16 cellular contexts compared by ENCODE assay signal in genomic region chr15:36903922-36904479, GRCh38.
DNase-seq lines count a peak whose midpoint lies in the region; ATAC-seq, FAIRE-seq and TF ChIP-seq lines count a peak whose summit lies in the region.
"Had no signal": no experiment of that assay in that cellular context is flagged by ENCODE, and none has a peak within 500 bp of the region (broad histone marks: within the 10 kb centered on the region; RNA-seq: fewer than 3 reads in every experiment).

No MANE protein-coding gene starts in this region.

- TF ChIP-seq CTCF in astrocyte (IDR thresholded peaks at IDR 0.05; ENCODE audit: insufficient read depth, low read depth, low read length) = no peak
- TF ChIP-seq CTCF in mesothelial cell of epicardium (IDR thresholded peaks at IDR 0.05; ENCODE audit: unreplicated experiment) = no peak

- H3K4me3 Mint-ChIP-seq in astrocyte (ENCODE audit: unreplicated experiment) (no peak overlapping the region), mesothelial cell of epicardium (peak overlapping the region; percentile 32)
- H3K4me3 Mint-ChIP-seq in activated CD4-positive, alpha-beta T cell treated with anti-CD3 and anti-CD28 coated beads for 36 hours = no peak overlapping the region
- H3K4me3 Mint-ChIP-seq: activated CD4-positive, alpha-beta memory T cell treated with anti-CD3 and anti-CD28 coated beads for 36 hours had no signal

- peak; percentile 10 for DNase-seq in COLO668 (lab: John Stamatoyannopoulos, UW; ENCODE audit: unreplicated experiment)
- no peak for DNase-seq in HEK293T (ENCODE audit: extremely low spot score)
- DNase-seq in astrocyte (ENCODE audit: low read depth) = peak; percentile 49
- DNase-seq in mesothelial cell of epicardium (ENCODE audit: low spot score in 2 of 2, unreplicated experiment in 2 of 2) = no peak
- DNase-seq in activated CD4-positive, alpha-beta T cell treated with anti-CD3 and anti-CD28 coated beads for 36 hours = no peak
- DNase-seq in NCI-H1930 (lab: John Stamatoyannopoulos, UW) = no peak
- DNase-seq: activated CD4-positive, alpha-beta memory T cell treated with anti-CD3 and anti-CD28 coated beads for 36 hours; DND-41; NCI-H1436; NK-92 treated with Interleukin-12 subunit alpha and Interleukin-12 subunit beta, amount 100 ng/mL, for 24 hours; stimulated activated CD4-positive, alpha-beta T cell treated with anti-CD3 and anti-CD28 coated beads, Interleukin-2, amount 100 ng/mL, for 48 hours; upper lobe of left lung had no signal

- H3K27ac ChIP-seq in astrocyte (ENCODE audit: low read depth, low read length) = no peak overlapping the region
- H3K27ac ChIP-seq: SJSA1, upper lobe of left lung had no signal

- FAIRE-seq in astrocyte (lab: Jason Lieb, UNC) = no peak

- no peaks in the 10 kb centered on the region for H3K9me3 Mint-ChIP-seq in astrocyte (ENCODE audit: unreplicated experiment)
- no peaks in the 10 kb centered on the region for H3K9me3 Mint-ChIP-seq in mesothelial cell of epicardium
- H3K9me3 Mint-ChIP-seq in activated CD4-positive, alpha-beta T cell treated with anti-CD3 and anti-CD28 coated beads for 36 hours (ENCODE audit: low read depth) = no peaks in the 10 kb centered on the region
- H3K9me3 Mint-ChIP-seq: activated CD4-positive, alpha-beta memory T cell treated with anti-CD3 and anti-CD28 coated beads for 36 hours had no signal

- CTCF ChIA-PET in HEK293T (lab: Yijun Ruan, JAX) = no interaction called here
- CTCF ChIA-PET in activated CD4-positive, alpha-beta T cell treated with anti-CD3 and anti-CD28 coated beads for 36 hours (lab: Charles Lee) = interaction anchor here (1.2 kb wide), 1 partner anchor 13 kb away, joined by 3 read pairs; no protein-coding TSS in a partner anchor

- H3K36me3 ChIP-seq in astrocyte (ENCODE audit: insufficient read depth, low read length) = no peaks in the 10 kb centered on the region
- H3K36me3 ChIP-seq: gastroesophageal sphincter, SJSA1, upper lobe of left lung had no signal

- H3K4me3 ChIP-seq in astrocyte (ENCODE audit: insufficient read depth, low read depth, low read length) = no peak overlapping the region
- H3K4me3 ChIP-seq: gastroesophageal sphincter, SJSA1, upper lobe of left lung had no signal

- H3K27ac Mint-ChIP-seq in astrocyte (ENCODE audit: unreplicated experiment) (no peak overlapping the region), mesothelial cell of epicardium (no peak overlapping the region)
- no peak overlapping the region for H3K27ac Mint-ChIP-seq in activated CD4-positive, alpha-beta T cell treated with anti-CD3 and anti-CD28 coated beads for 36 hours
- H3K27ac Mint-ChIP-seq: activated CD4-positive, alpha-beta memory T cell treated with anti-CD3 and anti-CD28 coated beads for 36 hours had no signal

- H3K36me3 Mint-ChIP-seq in astrocyte (ENCODE audit: low read depth, unreplicated experiment) = no peaks in the 10 kb centered on the region
- H3K36me3 Mint-ChIP-seq in mesothelial cell of epicardium = peaks cover 1% of the 10 kb centered on the region
- no peaks in the 10 kb centered on the region for H3K36me3 Mint-ChIP-seq in activated CD4-positive, alpha-beta T cell treated with anti-CD3 and anti-CD28 coated beads for 36 hours (ENCODE audit: low read depth)
- H3K36me3 Mint-ChIP-seq: activated CD4-positive, alpha-beta memory T cell treated with anti-CD3 and anti-CD28 coated beads for 36 hours had no signal

- H3K9me3 ChIP-seq in astrocyte (ENCODE audit: insufficient read depth, low read depth, low read length) = no peaks in the 10 kb centered on the region
- H3K9me3 ChIP-seq: gastroesophageal sphincter, SJSA1, upper lobe of left lung had no signal

- H4K20me1 ChIP-seq in astrocyte (ENCODE audit: insufficient read depth, low read length) = peaks cover 25% of the 10 kb centered on the region

- intact Hi-C loops in activated CD4-positive, alpha-beta T cell treated with anti-CD3 and anti-CD28 coated beads for 36 hours (cut with DNase I, micrococcal nuclease) = no loop called here

- no peak overlapping the region for H3K9ac ChIP-seq in astrocyte (ENCODE audit: low read length)

- H3K4me1 Mint-ChIP-seq in astrocyte (ENCODE audit: low read depth, unreplicated experiment) (peaks cover 9% of the 10 kb centered on the region), mesothelial cell of epicardium (peaks cover 31% of the 10 kb centered on the region)
- H3K4me1 Mint-ChIP-seq in activated CD4-positive, alpha-beta T cell treated with anti-CD3 and anti-CD28 coated beads for 36 hours = no peaks in the 10 kb centered on the region

- ATAC-seq in activated CD4-positive, alpha-beta T cell treated with anti-CD3 and anti-CD28 coated beads for 36 hours = no peak
- ATAC-seq in GM18909 (IDR thresholded peaks at IDR 0.05; ENCODE audit: poor library complexity, unreplicated experiment) (no peak), GM18502 (IDR thresholded peaks at IDR 0.05; ENCODE audit: poor library complexity, unreplicated experiment) (no peak)
- ATAC-seq: gastroesophageal sphincter had no signal

- POLR2A ChIA-PET in HEK293T (lab: Yijun Ruan, JAX) = interaction anchor here (0.6 kb wide), 1 partner anchor 197 kb away, joined by 5 read pairs; no protein-coding TSS in a partner anchor
- POLR2A ChIA-PET in activated CD4-positive, alpha-beta T cell treated with anti-CD3 and anti-CD28 coated beads for 36 hours (lab: Charles Lee) = no interaction called here

- H3K79me2 ChIP-seq in astrocyte (ENCODE audit: insufficient read depth, low read length) = peaks cover 20% of the 10 kb centered on the region

- no peaks in the 10 kb centered on the region for H3K27me3 ChIP-seq in astrocyte (ENCODE audit: insufficient read depth, low read length)
- H3K27me3 ChIP-seq: gastroesophageal sphincter, SJSA1, upper lobe of left lung had no signal

- H3K27me3 Mint-ChIP-seq in astrocyte (ENCODE audit: low read depth, unreplicated experiment) (no peaks in the 10 kb centered on the region), mesothelial cell of epicardium (ENCODE audit: low read depth) (no peaks in the 10 kb centered on the region)
- peaks cover 3% of the 10 kb centered on the region for H3K27me3 Mint-ChIP-seq in activated CD4-positive, alpha-beta T cell treated with anti-CD3 and anti-CD28 coated beads for 36 hours
- H3K27me3 Mint-ChIP-seq: activated CD4-positive, alpha-beta memory T cell treated with anti-CD3 and anti-CD28 coated beads for 36 hours had no signal

- H2AFZ ChIP-seq in astrocyte (ENCODE audit: low read depth, low read length) = no peak overlapping the region

- no peak overlapping the region for H3K4me2 ChIP-seq in astrocyte (ENCODE audit: low read length)

- H3K4me1 ChIP-seq in astrocyte (ENCODE audit: insufficient read depth, low read length) = peaks cover 3% of the 10 kb centered on the region
- H3K4me1 ChIP-seq: SJSA1 had no signal

TF ChIP-seq in HEK293T, 16 proteins besides CTCF, POLR2A, EP300 and RAD21:
- TF ChIP-seq ZNF384 (IDR thresholded peaks at IDR 0.05) (no peak), LEF1 (IDR thresholded peaks at IDR 0.05; ENCODE audit: borderline replicate concordance) (no peak), FOXA1 (IDR thresholded peaks at IDR 0.05) (no peak), TARDBP (IDR thresholded peaks at IDR 0.05) (no peak), FOXK2 (IDR thresholded peaks at IDR 0.05) (no peak), SUZ12 (IDR thresholded peaks at IDR 0.05) (no peak), CTBP1 (IDR thresholded peaks at IDR 0.05; ENCODE audit: borderline replicate concordance) (no peak)
- TF ChIP-seq, protein P1, sequence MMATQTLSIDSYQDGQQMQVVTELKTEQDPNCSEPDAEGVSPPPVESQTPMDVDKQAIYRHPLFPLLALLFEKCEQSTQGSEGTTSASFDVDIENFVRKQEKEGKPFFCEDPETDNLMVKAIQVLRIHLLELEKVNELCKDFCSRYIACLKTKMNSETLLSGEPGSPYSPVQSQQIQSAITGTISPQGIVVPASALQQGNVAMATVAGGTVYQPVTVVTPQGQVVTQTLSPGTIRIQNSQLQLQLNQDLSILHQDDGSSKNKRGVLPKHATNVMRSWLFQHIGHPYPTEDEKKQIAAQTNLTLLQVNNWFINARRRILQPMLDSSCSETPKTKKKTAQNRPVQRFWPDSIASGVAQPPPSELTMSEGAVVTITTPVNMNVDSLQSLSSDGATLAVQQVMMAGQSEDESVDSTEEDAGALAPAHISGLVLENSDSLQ (IDR thresholded peaks at IDR 0.05) = peak; percentile 55

Comparison
In these comparisons a context has a peak if more than half of its experiments do, and no peak if none do; other contexts are left out.
1. DNase-seq: peak in COLO668 (single experiment) and astrocyte (single experiment); none in HEK293T (single experiment), mesothelial cell of epicardium (0 of 2), activated CD4-positive, alpha-beta T cell treated with anti-CD3 and anti-CD28 coated beads for 36 hours (single experiment) and NCI-H1930 (0 of 2).